In the genomic region with DNA sequence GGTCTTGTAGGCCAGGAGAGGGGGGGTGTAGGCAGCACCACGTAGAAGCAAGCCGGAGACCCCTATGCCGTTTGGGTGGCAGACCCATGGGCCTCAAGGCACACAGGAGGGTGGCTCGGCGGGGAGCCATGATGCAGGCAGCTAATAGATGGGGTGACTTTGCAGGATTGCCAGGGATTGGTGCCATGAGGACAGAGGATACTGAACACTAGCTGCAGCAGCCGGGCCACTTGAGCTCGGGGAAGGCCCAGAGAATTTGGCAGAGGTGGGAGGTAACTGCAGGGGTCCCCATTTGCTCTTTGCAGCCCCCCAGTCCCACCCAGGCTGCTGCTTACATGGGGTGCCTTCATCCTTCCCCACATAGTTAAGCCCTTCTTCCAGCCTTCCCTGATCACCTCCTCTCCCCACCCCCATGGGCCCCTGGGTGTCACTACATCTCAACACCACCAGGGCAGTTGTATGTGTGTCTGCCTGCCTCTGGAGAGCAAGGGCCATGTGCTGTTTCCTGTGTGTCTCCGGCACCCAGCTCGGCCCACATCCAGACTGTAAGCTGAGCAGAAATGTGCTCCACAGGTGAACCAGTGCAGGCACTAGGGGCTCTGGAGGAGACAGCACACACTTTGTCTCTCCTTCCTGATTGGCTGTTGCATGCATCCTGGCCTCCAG, we compare ENCODE assay signal across 8 cellular contexts. TPM values are rescaled to one million over a fixed set of nuclear protein-coding genes. Genes with fewer than 3 reads are reported as not detected.
DNase-seq lines count a peak whose midpoint lies in the region; ATAC-seq and TF ChIP-seq lines count a peak whose summit lies in the region.

No MANE protein-coding gene starts in this region.

- TF ChIP-seq CTCF in foreskin fibroblast (IDR thresholded peaks at IDR 0.05; ENCODE audit: low read depth, low read length), result peak; percentile 26

- H3K4me3 Mint-ChIP-seq in activated CD4-positive, alpha-beta T cell treated with anti-CD3 and anti-CD28 coated beads, Interleukin-2, amount 10 ng/mL, durations not matched to agents 24 days and 14 days, result peak overlapping the region; percentile 41

- H3K36me3 Mint-ChIP-seq in activated CD4-positive, alpha-beta T cell treated with anti-CD3 and anti-CD28 coated beads, Interleukin-2, amount 10 ng/mL, durations not matched to agents 24 days and 14 days (ENCODE audit: low read depth), result no peaks in the 10 kb centered on the region

- peaks cover 16% of the 10 kb centered on the region for H3K27me3 Mint-ChIP-seq in activated CD4-positive, alpha-beta T cell treated with anti-CD3 and anti-CD28 coated beads, Interleukin-2, amount 10 ng/mL, durations not matched to agents 24 days and 14 days

- intact Hi-C loops in activated CD4-positive, alpha-beta T cell treated with anti-CD3 and anti-CD28 coated beads, Interleukin-2, amount 10 ng/mL, durations not matched to agents 24 days and 14 days (cut with micrococcal nuclease), result no loop called here

- H3K27ac Mint-ChIP-seq in activated CD4-positive, alpha-beta T cell treated with anti-CD3 and anti-CD28 coated beads, Interleukin-2, amount 10 ng/mL, durations not matched to agents 24 days and 14 days, result no peak overlapping the region

- no peak overlapping the region for H3K4me3 ChIP-seq in foreskin fibroblast (ENCODE audit: low read depth in 1 of 2, low read length in 2 of 2)

- peak; percentile 69 for DNase-seq in activated CD4-positive, alpha-beta T cell treated with anti-CD3 and anti-CD28 coated beads, Interleukin-2, amount 10 ng/mL, durations not matched to agents 24 days and 14 days
- DNase-seq in activated CD4-positive, alpha-beta T cell treated with anti-CD3 and anti-CD28 coated beads, Interleukin-2, amount 50 U/mL, for 4 hours, result no peak
- peak; percentile 61 for DNase-seq in SK-N-DZ (ENCODE audit: low spot score)
- DNase-seq in foreskin fibroblast, result peak in 1 of 2 donors; percentile 45
- peak; percentile 37 for DNase-seq in stimulated activated naive CD8-positive, alpha-beta T cell treated with anti-CD3 and anti-CD28 coated beads, Interleukin-15, Interleukin-2, amounts not matched to agents 100 U/mL and 50 U/mL, for 24 hours
- DNase-seq in NK-92 treated with Interleukin-12 subunit alpha and Interleukin-12 subunit beta, amount 100 ng/mL, for 24 hours (lab: John Stamatoyannopoulos, UW), result no peak
- no peak for DNase-seq in T1000 (lab: John Stamatoyannopoulos, UW)

- H3K4me1 Mint-ChIP-seq in activated CD4-positive, alpha-beta T cell treated with anti-CD3 and anti-CD28 coated beads, Interleukin-2, amount 10 ng/mL, durations not matched to agents 24 days and 14 days, result peaks cover 10% of the 10 kb centered on the region

- H3K9me3 Mint-ChIP-seq in activated CD4-positive, alpha-beta T cell treated with anti-CD3 and anti-CD28 coated beads, Interleukin-2, amount 10 ng/mL, durations not matched to agents 24 days and 14 days, result no peaks in the 10 kb centered on the region

- peak; percentile 39 for ATAC-seq in stimulated activated naive CD8-positive, alpha-beta T cell treated with anti-CD3 and anti-CD28 coated beads, Interleukin-15, Interleukin-2, amounts not matched to agents 100 U/mL and 50 U/mL, for 24 hours
- ATAC-seq in HG02763 (IDR thresholded peaks at IDR 0.05; ENCODE audit: unreplicated experiment), result no peak

RNA-seq across cellular contexts. Expression of gene SREBF1, which starts 52.1 kb away (rescaled TPM):
- 154 and 171 TPM in 2 replicates for total RNA-seq in activated CD4-positive, alpha-beta T cell treated with anti-CD3 and anti-CD28 coated beads, Interleukin-2, amount 10 ng/mL, durations not matched to agents 24 days and 14 days
- polyA plus RNA-seq in SK-N-DZ (2014; cell fraction: cytosol; rRNA removed), result 57.6 and 67.5 TPM in 2 replicates
- 182 and 191 TPM in 2 replicates for polyA plus RNA-seq in SK-N-DZ (2014; cell fraction: nucleus; rRNA removed)

Comparison
In these comparisons a context has a peak if more than half of its experiments do, and no peak if none do; other contexts are left out.
1. DNase-seq: peak in activated CD4-positive, alpha-beta T cell treated with anti-CD3 and anti-CD28 coated beads, Interleukin-2, amount 10 ng/mL, durations not matched to agents 24 days and 14 days (single experiment), SK-N-DZ (single experiment) and stimulated activated naive CD8-positive, alpha-beta T cell treated with anti-CD3 and anti-CD28 coated beads, Interleukin-15, Interleukin-2, amounts not matched to agents 100 U/mL and 50 U/mL, for 24 hours (single experiment); none in activated CD4-positive, alpha-beta T cell treated with anti-CD3 and anti-CD28 coated beads, Interleukin-2, amount 50 U/mL, for 4 hours (0 of 2), NK-92 treated with Interleukin-12 subunit alpha and Interleukin-12 subunit beta, amount 100 ng/mL, for 24 hours (single experiment) and T1000 (single experiment).